1 cellular context compared by ENCODE assay signal in genomic region chr7:93194368-93194767, GRCh38.
TF ChIP-seq lines count a peak whose summit lies in the region.

No MANE protein-coding gene starts in this region.

TF ChIP-seq in GM12878, 131 proteins besides CTCF, POLR2A, EP300 and RAD21:
- no peak for TF ChIP-seq ZNF274 (IDR thresholded peaks at IDR 0.05; ENCODE audit: insufficient read depth, insufficient read length)
- TF ChIP-seq, protein P1, sequence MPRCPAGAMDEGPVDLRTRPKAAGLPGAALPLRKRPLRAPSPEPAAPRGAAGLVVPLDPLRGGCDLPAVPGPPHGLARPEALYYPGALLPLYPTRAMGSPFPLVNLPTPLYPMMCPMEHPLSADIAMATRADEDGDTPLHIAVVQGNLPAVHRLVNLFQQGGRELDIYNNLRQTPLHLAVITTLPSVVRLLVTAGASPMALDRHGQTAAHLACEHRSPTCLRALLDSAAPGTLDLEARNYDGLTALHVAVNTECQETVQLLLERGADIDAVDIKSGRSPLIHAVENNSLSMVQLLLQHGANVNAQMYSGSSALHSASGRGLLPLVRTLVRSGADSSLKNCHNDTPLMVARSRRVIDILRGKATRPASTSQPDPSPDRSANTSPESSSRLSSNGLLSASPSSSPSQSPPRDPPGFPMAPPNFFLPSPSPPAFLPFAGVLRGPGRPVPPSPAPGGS (IDR thresholded peaks at IDR 0.05; ENCODE audit: borderline replicate concordance, insufficient read depth, low read depth, low read length, poor library complexity, severe bottlenecking), result peak; percentile 47
